Comparison of ENCODE assay signal across 35 cellular contexts in genomic region chr16:48256579-48257177, GRCh38. TPM values are rescaled to one million over a fixed set of nuclear protein-coding genes. Genes with fewer than 3 reads are reported as not detected.
"Had no signal": no experiment of that assay in that cellular context is flagged by ENCODE, and none has a peak within 500 bp of the region (broad histone marks: within the 10 kb centered on the region; RNA-seq: fewer than 3 reads in every experiment).

No MANE protein-coding gene starts in this region.

- H3K4me3 ChIP-seq: PC-9 had no signal

- H3K27ac Mint-ChIP-seq: activated CD4-positive, alpha-beta memory T cell treated with anti-CD3 and anti-CD28 coated beads, Interleukin-2, amount 10 ng/mL, durations not matched to agents 7 days and 5 days; activated naive CD4-positive, alpha-beta T cell treated with anti-CD3 and anti-CD28 coated beads, Interleukin-2, amount 50 U/mL, for 72 hours; activated T-cell treated with anti-CD3 and anti-CD28 coated beads, Interleukin-2, amount 50 U/mL, for 72 hours; activated T-helper 2 cell treated with anti-CD3 and anti-CD28 coated beads, Interferon-gamma antibody, Interleukin-2, Interleukin-4, amounts not matched to agents 10 μg/mL and 5 μg/mL and 100 μg/mL, durations not matched to agents 14 hours and 24 hours and 36 hours; T-cell; T-helper 17 cell had no signal

- H3K27me3 ChIP-seq: brain microvascular endothelial cell had no signal

- DNase-seq: activated CD4-positive, alpha-beta memory T cell treated with anti-CD3 and anti-CD28 coated beads, Interleukin-2, amount 10 ng/mL, durations not matched to agents 7 days and 5 days; activated CD4-positive, alpha-beta T cell treated with anti-CD3 and anti-CD28 coated beads for 1 hour; activated CD4-positive, alpha-beta T cell treated with anti-CD3 and anti-CD28 coated beads for 48 hours; activated CD4-positive, CD25-positive, alpha-beta regulatory T cell; activated CD8-positive, alpha-beta memory T cell treated with anti-CD3 and anti-CD28 coated beads for 24 hours; activated gamma-delta T cell; activated naive CD4-positive, alpha-beta T cell treated with Interleukin-2 at 50 U/mL for 16 hours; activated T-cell treated with anti-CD3 and anti-CD28 coated beads, Interleukin-2, amount 50 U/mL, for 1 hour; activated T-cell treated with anti-CD3 and anti-CD28 coated beads, Interleukin-2, amount 50 U/mL, for 72 hours; amniotic stem cell; aorta; brain microvascular endothelial cell; central memory CD4-positive, alpha-beta T cell; NCI-H1092 treated with DMSO at 0.1 percent for 48 hours; NCI-H1417 treated with DMSO at 0.1 percent for 48 hours; NCI-H1694 treated with DMSO at 0.1 percent for 48 hours; NCI-H2029 treated with DMSO at 0.1 percent for 48 hours; NCI-H2107; NCI-H2171; NCI-H510A; NCI-H526; NCI-H748 treated with DMSO at 0.1 percent for 48 hours; NK-92 treated with Interleukin-12 subunit alpha and Interleukin-12 subunit beta, amount 100 ng/mL, for 24 hours; PC-9; SIG-M5; T-cell; T-helper 17 cell; WERI-Rb-1 had no signal

- H2AFZ ChIP-seq: PC-9 had no signal

- H3K27ac ChIP-seq: brain microvascular endothelial cell, PC-9, RWPE1, WERI-Rb-1 had no signal

- H3K4me1 Mint-ChIP-seq: activated CD4-positive, alpha-beta memory T cell treated with anti-CD3 and anti-CD28 coated beads, Interleukin-2, amount 10 ng/mL, durations not matched to agents 7 days and 5 days had no signal

- H3K9me3 Mint-ChIP-seq: activated CD4-positive, alpha-beta memory T cell treated with anti-CD3 and anti-CD28 coated beads, Interleukin-2, amount 10 ng/mL, durations not matched to agents 7 days and 5 days; activated naive CD4-positive, alpha-beta T cell treated with anti-CD3 and anti-CD28 coated beads, Interleukin-2, amount 50 U/mL, for 72 hours; activated T-cell treated with anti-CD3 and anti-CD28 coated beads, Interleukin-2, amount 50 U/mL, for 72 hours; activated T-helper 2 cell treated with anti-CD3 and anti-CD28 coated beads, Interferon-gamma antibody, Interleukin-2, Interleukin-4, amounts not matched to agents 10 μg/mL and 5 μg/mL and 100 μg/mL, durations not matched to agents 14 hours and 24 hours and 36 hours; T-cell had no signal

- FAIRE-seq: RCC 7860 had no signal

- H3K27me3 Mint-ChIP-seq: activated CD4-positive, alpha-beta memory T cell treated with anti-CD3 and anti-CD28 coated beads, Interleukin-2, amount 10 ng/mL, durations not matched to agents 7 days and 5 days; T-cell; T-helper 17 cell had no signal

- H3K4me2 ChIP-seq: PC-9 had no signal

- ATAC-seq: activated naive CD4-positive, alpha-beta T cell treated with anti-CD3 and anti-CD28 coated beads, Interleukin-2, amount 50 U/mL, for 72 hours; activated T-cell treated with anti-CD3 and anti-CD28 coated beads, Interleukin-2, amount 50 U/mL, for 72 hours; Right ventricle myocardium inferior; SK-N-SH treated with all-trans-retinoic acid at 6 μM for 48 hours; T-cell; T-helper 17 cell had no signal

- H3K4me3 Mint-ChIP-seq: activated CD4-positive, alpha-beta memory T cell treated with anti-CD3 and anti-CD28 coated beads, Interleukin-2, amount 10 ng/mL, durations not matched to agents 7 days and 5 days; activated T-cell treated with anti-CD3 and anti-CD28 coated beads, Interleukin-2, amount 50 U/mL, for 72 hours; T-cell; T-helper 17 cell had no signal

RNA-seq across cellular contexts. Expression of gene ABCC11, which starts 9.3 kb away (rescaled TPM):
- total RNA-seq: aorta, M059J, Right ventricle myocardium inferior, T-helper 17 cell had no signal
